13 cellular contexts compared by ENCODE assay signal in the genomic region with DNA sequence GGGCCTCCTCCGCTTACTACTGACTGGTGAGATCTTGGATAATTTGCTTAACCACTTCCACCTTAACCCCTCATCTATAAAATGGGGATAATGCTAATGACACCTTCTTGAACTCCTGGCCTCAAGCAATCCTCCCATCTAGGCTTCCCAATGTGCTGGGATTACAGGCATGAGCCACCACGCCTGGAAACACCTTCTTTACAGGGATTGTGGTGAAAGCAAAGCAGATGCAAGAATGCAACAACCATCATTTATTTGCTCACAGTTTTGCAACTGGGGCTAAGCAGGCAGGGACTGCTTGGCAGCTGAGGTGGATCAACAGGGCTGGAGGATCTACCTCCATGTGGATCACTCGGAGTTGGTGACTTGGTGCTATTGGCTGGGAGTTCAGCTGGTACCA.
DNase-seq lines count a peak whose midpoint lies in the region; ATAC-seq and TF ChIP-seq lines count a peak whose summit lies in the region.
"Had no signal": no experiment of that assay in that cellular context is flagged by ENCODE, and none has a peak within 500 bp of the region (broad histone marks: within the 10 kb centered on the region; RNA-seq: fewer than 3 reads in every experiment).

No MANE protein-coding gene starts in this region.

- WGBS in transverse colon (ENCODE audit: low coverage in 1 of 2), 2 donors, result 79 to 96% methylated on average over 2 to 3 of the region's 3 CpGs

- peaks cover 33% of the 10 kb centered on the region for H3F3A ChIP-seq in PC-3 (ENCODE audit: low read length, unreplicated experiment)

- H3K4me3 Mint-ChIP-seq in nephron (no peak overlapping the region), natural killer cell (no peak overlapping the region), glutamatergic neuron (ENCODE audit: unreplicated experiment) (no peak overlapping the region)

- H3K4me2 ChIP-seq in PC-3 (ENCODE audit: low read length), result peak overlapping the region; percentile 24

- intact Hi-C loops in PC-3 (cut with micrococcal nuclease), result loop anchor here (5.0 to 10.0 kb wide), 3 partner anchors 106 to 204 kb away; no protein-coding TSS in a partner anchor
- intact Hi-C loops in colonic mucosa (cut with DNase I), result no loop called here
- intact Hi-C loops in transverse colon (cut with DNase I; ENCODE audit: low total_unique reads), result loop anchor here (10.0 kb wide), 1 partner anchor 176 kb away; no protein-coding TSS in a partner anchor
- intact Hi-C loops in natural killer cell (cut with micrococcal nuclease), result no loop called here

- POLR2A ChIA-PET in PC-3 (lab: Charles Lee; ENCODE audit: unreplicated experiment), result interaction anchor here (0.5 to 0.7 kb wide), 2 partner anchors 55 to 62 kb away, joined by 5 to 11 read pairs; no protein-coding TSS in a partner anchor

- peak overlapping the region; percentile 96 for H3K27ac ChIP-seq in PC-3 (ENCODE audit: low read length)
- H3K27ac ChIP-seq in colonic mucosa, result peak overlapping the region; percentile 68
- H3K27ac ChIP-seq in transverse colon, result peak overlapping the region; percentile 7 to 61 (median 48)
- H3K27ac ChIP-seq: SK-N-MC had no signal

- in situ Hi-C loops in transverse colon (cut with MboI; ENCODE audit: low pct_ligation_motif_present in 1 of 4, low pct_unique_long_range_greater_than_20kb in 1 of 4, low sequenced_read_pairs in 3 of 4), result loop anchor here in 2 of 4 donors (5.0 to 10.0 kb wide), 2 partner anchors 266 to 269 kb away; no protein-coding TSS in a partner anchor

- no peak for TF ChIP-seq EP300 in transverse colon (IDR thresholded peaks at IDR 0.05; ENCODE audit: low read depth)

- H3K79me2 ChIP-seq in PC-3 (ENCODE audit: low read length), result peaks cover 8% of the 10 kb centered on the region

- no peak for ATAC-seq in PC-3
- ATAC-seq in GM19397 (IDR thresholded peaks at IDR 0.05; ENCODE audit: unreplicated experiment), result no peak
- ATAC-seq in natural killer cell, result no peak

- H3K9me3 ChIP-seq in PC-3 (ENCODE audit: low read length) (no peaks in the 10 kb centered on the region), colonic mucosa (no peaks in the 10 kb centered on the region), transverse colon (no peaks in the 10 kb centered on the region)
- H3K9me3 ChIP-seq: MG63 had no signal

- H3K9ac ChIP-seq in PC-3 (ENCODE audit: low read length) (peak overlapping the region; percentile 70), colonic mucosa (ENCODE audit: low read depth in 2 of 2, low read length in 2 of 2) (no peak overlapping the region)

- BruUV-seq in PC-3 (replicated peaks; lab: Mats Ljungman, UMichigan), result no TSS peak

- H3K4me3 ChIP-seq in PC-3 (ENCODE audit: low read length), result no peak overlapping the region
- H3K4me3 ChIP-seq in colonic mucosa, result no peak overlapping the region
- H3K4me3 ChIP-seq in transverse colon, result no peak overlapping the region
- H3K4me3 ChIP-seq: MG63, SK-N-MC had no signal

- H3K27me3 Mint-ChIP-seq in nephron (ENCODE audit: low read depth) (no peaks in the 10 kb centered on the region), natural killer cell (ENCODE audit: low read depth in 2 of 2) (peaks cover 0 to 4% of the 10 kb centered on the region in 2 donors), glutamatergic neuron (ENCODE audit: unreplicated experiment) (no peaks in the 10 kb centered on the region)

- H4K20me1 ChIP-seq in PC-3 (ENCODE audit: low read length), result no peaks in the 10 kb centered on the region

- H3K4me1 Mint-ChIP-seq in nephron (peaks cover 27% of the 10 kb centered on the region), natural killer cell (no peaks in the 10 kb centered on the region), glutamatergic neuron (ENCODE audit: low read depth, unreplicated experiment) (peaks cover 22% of the 10 kb centered on the region)

- H3K27ac Mint-ChIP-seq in nephron (peak overlapping the region; percentile 97 to 98 (median 98)), natural killer cell (no peak overlapping the region), glutamatergic neuron (ENCODE audit: unreplicated experiment) (no peak overlapping the region)

- no peak for TF ChIP-seq POLR2A in transverse colon (IDR thresholded peaks at IDR 0.05)

- H3K36me3 Mint-ChIP-seq in nephron (ENCODE audit: low read depth) (no peaks in the 10 kb centered on the region), natural killer cell (no peaks in the 10 kb centered on the region), glutamatergic neuron (ENCODE audit: unreplicated experiment) (no peaks in the 10 kb centered on the region)

- H3K9me2 ChIP-seq in PC-3 (replicated peaks; ENCODE audit: low read length), result no peaks in the 10 kb centered on the region

- CTCF ChIA-PET in PC-3 (lab: Charles Lee), result interaction anchor here (0.5 to 1.2 kb wide), 3 partner anchors 20 to 282 kb away, joined by 4 to 10 read pairs (median 6); no protein-coding TSS in a partner anchor

- no peak overlapping the region; the same call in 1 of the 2 replicates for H2AFZ ChIP-seq in PC-3 (ENCODE audit: low read length)

- H3K9me3 Mint-ChIP-seq in nephron (peaks cover 2% of the 10 kb centered on the region), natural killer cell (no peaks in the 10 kb centered on the region), glutamatergic neuron (ENCODE audit: unreplicated experiment) (peaks cover 3% of the 10 kb centered on the region)

- TF ChIP-seq CTCF in PC-3 (conservative IDR thresholded peaks at IDR 0.05; ENCODE audit: low read depth, low read length) (no peak), colonic mucosa (IDR thresholded peaks at IDR 0.05) (no peak), nephron (IDR thresholded peaks at IDR 0.05; ENCODE audit: unreplicated experiment in 3 of 3) (no peak), transverse colon (IDR thresholded peaks at IDR 0.05) (no peak), natural killer cell (IDR thresholded peaks at IDR 0.05) (no peak), glutamatergic neuron (IDR thresholded peaks at IDR 0.05; ENCODE audit: partially characterized antibody, unreplicated experiment) (no peak)

- H3K36me3 ChIP-seq in PC-3 (ENCODE audit: low read depth, low read length) (no peaks in the 10 kb centered on the region), colonic mucosa (no peaks in the 10 kb centered on the region), transverse colon (no peaks in the 10 kb centered on the region)
- H3K36me3 ChIP-seq: MG63 had no signal

- DNase-seq in PC-3 (peak; percentile 73), colonic mucosa (no peak), transverse colon (no peak), NCI-H1694 (lab: John Stamatoyannopoulos, UW) (no peak), natural killer cell (no peak), glutamatergic neuron (no peak)
- DNase-seq: NCI-H2171; stimulated activated CD4-positive, alpha-beta T cell treated with anti-CD3 and anti-CD28 coated beads, Interleukin-4, amount 100 ng/mL, for 24 hours; stimulated activated naive CD4-positive, alpha-beta T cell had no signal

- no peaks in the 10 kb centered on the region for H3K27me3 ChIP-seq in PC-3 (ENCODE audit: low read length)
- H3K27me3 ChIP-seq in colonic mucosa, result no peaks in the 10 kb centered on the region
- H3K27me3 ChIP-seq in transverse colon, result no peaks in the 10 kb centered on the region
- H3K27me3 ChIP-seq: MG63 had no signal

- H3K4me1 ChIP-seq in PC-3 (ENCODE audit: insufficient read depth, low read length) (peaks cover 81% of the 10 kb centered on the region), colonic mucosa (no peaks in the 10 kb centered on the region), transverse colon (peaks cover 0 to 27% (median 15%) of the 10 kb centered on the region in 4 donors)

Comparison
In these comparisons a context has a peak if more than half of its experiments do, and no peak if none do; other contexts are left out.
1. H3K27ac Mint-ChIP-seq: peak in nephron (3 of 3); none in natural killer cell (0 of 2) and glutamatergic neuron (single experiment).
2. intact Hi-C loops: an anchor here in PC-3 (5.0 to 10.0 kb wide) and transverse colon (10.0 kb wide); none called in colonic mucosa and natural killer cell.
3. Peak in every context shown above with its lines, with median percentiles within 50 percentile points of each other: H3K27ac ChIP-seq.